1 cellular context compared by ENCODE assay signal in the genomic region with DNA sequence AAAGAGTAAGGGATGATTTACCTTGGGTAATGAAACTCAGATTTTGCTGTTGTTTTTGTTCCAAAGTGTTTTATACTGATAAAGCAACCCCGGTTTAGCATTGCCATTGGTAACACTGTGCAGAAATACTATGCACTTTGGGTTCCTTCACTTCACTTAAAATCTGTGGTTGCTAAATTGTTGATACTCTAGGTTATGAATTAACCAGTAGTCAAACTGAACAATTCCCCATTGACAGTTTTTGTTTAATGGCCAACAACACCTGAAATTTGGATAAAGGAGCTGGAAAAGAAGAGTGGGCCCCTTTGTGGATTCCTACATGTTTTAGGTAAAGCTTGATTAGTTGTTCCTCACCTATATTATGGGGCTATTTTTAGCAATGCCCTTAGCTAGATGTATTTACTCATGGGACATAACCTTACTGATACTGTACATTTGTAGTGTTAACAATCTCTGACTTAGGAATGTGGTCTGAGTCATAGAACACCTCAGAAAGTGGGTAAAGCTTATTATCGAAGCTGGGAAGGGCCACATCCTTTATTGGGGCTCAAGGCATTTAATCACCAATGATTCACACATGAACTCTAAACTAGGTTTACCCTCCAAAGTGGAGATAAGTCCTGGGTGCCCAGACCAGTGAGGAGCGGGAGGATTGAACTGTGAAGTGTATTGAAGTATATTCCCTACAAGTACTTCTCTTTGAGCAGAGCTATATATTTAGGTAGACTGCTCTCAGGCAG.
TF ChIP-seq lines count a peak whose summit lies in the region.

No MANE protein-coding gene starts in this region.

TF ChIP-seq in GM23338, 12 proteins besides CTCF, POLR2A, EP300 and RAD21 (continued from another document):
- TF ChIP-seq, protein P1, sequence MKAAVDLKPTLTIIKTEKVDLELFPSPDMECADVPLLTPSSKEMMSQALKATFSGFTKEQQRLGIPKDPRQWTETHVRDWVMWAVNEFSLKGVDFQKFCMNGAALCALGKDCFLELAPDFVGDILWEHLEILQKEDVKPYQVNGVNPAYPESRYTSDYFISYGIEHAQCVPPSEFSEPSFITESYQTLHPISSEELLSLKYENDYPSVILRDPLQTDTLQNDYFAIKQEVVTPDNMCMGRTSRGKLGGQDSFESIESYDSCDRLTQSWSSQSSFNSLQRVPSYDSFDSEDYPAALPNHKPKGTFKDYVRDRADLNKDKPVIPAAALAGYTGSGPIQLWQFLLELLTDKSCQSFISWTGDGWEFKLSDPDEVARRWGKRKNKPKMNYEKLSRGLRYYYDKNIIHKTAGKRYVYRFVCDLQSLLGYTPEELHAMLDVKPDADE (IDR thresholded peaks at IDR 0.05), result no peak
- TF ChIP-seq, protein P2, sequence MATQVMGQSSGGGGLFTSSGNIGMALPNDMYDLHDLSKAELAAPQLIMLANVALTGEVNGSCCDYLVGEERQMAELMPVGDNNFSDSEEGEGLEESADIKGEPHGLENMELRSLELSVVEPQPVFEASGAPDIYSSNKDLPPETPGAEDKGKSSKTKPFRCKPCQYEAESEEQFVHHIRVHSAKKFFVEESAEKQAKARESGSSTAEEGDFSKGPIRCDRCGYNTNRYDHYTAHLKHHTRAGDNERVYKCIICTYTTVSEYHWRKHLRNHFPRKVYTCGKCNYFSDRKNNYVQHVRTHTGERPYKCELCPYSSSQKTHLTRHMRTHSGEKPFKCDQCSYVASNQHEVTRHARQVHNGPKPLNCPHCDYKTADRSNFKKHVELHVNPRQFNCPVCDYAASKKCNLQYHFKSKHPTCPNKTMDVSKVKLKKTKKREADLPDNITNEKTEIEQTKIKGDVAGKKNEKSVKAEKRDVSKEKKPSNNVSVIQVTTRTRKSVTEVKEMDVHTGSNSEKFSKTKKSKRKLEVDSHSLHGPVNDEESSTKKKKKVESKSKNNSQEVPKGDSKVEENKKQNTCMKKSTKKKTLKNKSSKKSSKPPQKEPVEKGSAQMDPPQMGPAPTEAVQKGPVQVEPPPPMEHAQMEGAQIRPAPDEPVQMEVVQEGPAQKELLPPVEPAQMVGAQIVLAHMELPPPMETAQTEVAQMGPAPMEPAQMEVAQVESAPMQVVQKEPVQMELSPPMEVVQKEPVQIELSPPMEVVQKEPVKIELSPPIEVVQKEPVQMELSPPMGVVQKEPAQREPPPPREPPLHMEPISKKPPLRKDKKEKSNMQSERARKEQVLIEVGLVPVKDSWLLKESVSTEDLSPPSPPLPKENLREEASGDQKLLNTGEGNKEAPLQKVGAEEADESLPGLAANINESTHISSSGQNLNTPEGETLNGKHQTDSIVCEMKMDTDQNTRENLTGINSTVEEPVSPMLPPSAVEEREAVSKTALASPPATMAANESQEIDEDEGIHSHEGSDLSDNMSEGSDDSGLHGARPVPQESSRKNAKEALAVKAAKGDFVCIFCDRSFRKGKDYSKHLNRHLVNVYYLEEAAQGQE (IDR thresholded peaks at IDR 0.05; ENCODE audit: unreplicated experiment), result no peak
- no peak for TF ChIP-seq EZH2phosphoT487 (IDR thresholded peaks at IDR 0.05; ENCODE audit: unreplicated experiment)
- TF ChIP-seq ZNF331 (CRISPR knock-in tag; IDR thresholded peaks at IDR 0.05; ENCODE audit: low read depth), result no peak
- no peak for TF ChIP-seq POLR2AphosphoS5 (IDR thresholded peaks at IDR 0.05; ENCODE audit: low read depth)
